Comparison of ENCODE assay signal across 8 cellular contexts in genomic region chr6:7107578-7108195, GRCh38. TPM values are rescaled to one million over a fixed set of nuclear protein-coding genes. Genes with fewer than 3 reads are reported as not detected.
DNase-seq lines count a peak whose midpoint lies in the region; ATAC-seq and TF ChIP-seq lines count a peak whose summit lies in the region.

RREB1 (plus strand) TSS chr6:7107961; CDS start chr6:7181912, 73,951 bp downstream.

- TF ChIP-seq CTCF in BJ (IDR thresholded peaks at IDR 0.05; ENCODE audit: insufficient read depth, low read depth, low read length) (no peak), PC-3 (conservative IDR thresholded peaks at IDR 0.05; ENCODE audit: low read depth, low read length) (no peak), natural killer cell (IDR thresholded peaks at IDR 0.05) (no peak), suprapubic skin (IDR thresholded peaks at IDR 0.05) (no peak)

- H3K27me3 Mint-ChIP-seq in activated T-helper 1 cell treated with anti-CD3 and anti-CD28 coated beads, Interleukin-12 subunit alpha, Interleukin-12 subunit beta, Interleukin-2, Interleukin-4 antibody, amounts not matched to agents 30 ng/mL and 10 ng/mL and 1 ng/mL, durations not matched to agents 14 hours and 24 hours and 36 hours (ENCODE audit: insufficient read depth), result peaks cover 21% of the 10 kb centered on the region
- no peaks in the 10 kb centered on the region for H3K27me3 Mint-ChIP-seq in natural killer cell (ENCODE audit: low read depth in 2 of 2)

- H3K9me3 Mint-ChIP-seq in activated T-helper 1 cell treated with anti-CD3 and anti-CD28 coated beads, Interleukin-12 subunit alpha, Interleukin-12 subunit beta, Interleukin-2, Interleukin-4 antibody, amounts not matched to agents 30 ng/mL and 10 ng/mL and 1 ng/mL, durations not matched to agents 14 hours and 24 hours and 36 hours, result no peaks in the 10 kb centered on the region
- H3K9me3 Mint-ChIP-seq in natural killer cell, result no peaks in the 10 kb centered on the region

- H3K4me1 ChIP-seq in PC-3 (ENCODE audit: insufficient read depth, low read length) (peaks cover 30% of the 10 kb centered on the region), suprapubic skin (peaks cover 37% of the 10 kb centered on the region)

- intact Hi-C loops in PC-3 (cut with micrococcal nuclease), result loop anchor here (2.0 to 5.0 kb wide), 6 partner anchors 35 to 430 kb away; no protein-coding TSS in a partner anchor
- intact Hi-C loops in activated T-helper 1 cell treated with anti-CD3 and anti-CD28 coated beads, Interleukin-12 subunit alpha, Interleukin-12 subunit beta, Interleukin-2, Interleukin-4 antibody, amounts not matched to agents 30 ng/mL and 10 ng/mL and 1 ng/mL, durations not matched to agents 14 hours and 24 hours and 36 hours (cut with micrococcal nuclease), result loop anchor here (1.0 to 5.0 kb wide), 9 partner anchors 20 to 590 kb away; partner anchors contain the start of gene SSR1
- intact Hi-C loops in natural killer cell (cut with micrococcal nuclease), result loop anchor here (2.0 kb wide), 2 partner anchors 21 to 39 kb away; no protein-coding TSS in a partner anchor

- peak within 1 kb of the TSS; percentile 96 for H3K4me3 Mint-ChIP-seq in activated T-helper 1 cell treated with anti-CD3 and anti-CD28 coated beads, Interleukin-12 subunit alpha, Interleukin-12 subunit beta, Interleukin-2, Interleukin-4 antibody, amounts not matched to agents 30 ng/mL and 10 ng/mL and 1 ng/mL, durations not matched to agents 14 hours and 24 hours and 36 hours
- peak within 1 kb of the TSS; percentile 92 for H3K4me3 Mint-ChIP-seq in natural killer cell

- under 1% methylated on average over 40 of the region's 59 CpGs for WGBS in suprapubic skin

- H3K27me3 ChIP-seq in BJ (ENCODE audit: control insufficient read depth, insufficient read depth, low read length) (no peaks in the 10 kb centered on the region), PC-3 (ENCODE audit: low read length) (no peaks in the 10 kb centered on the region), suprapubic skin (no peaks in the 10 kb centered on the region)

- H3K9me3 ChIP-seq in PC-3 (ENCODE audit: low read length) (no peaks in the 10 kb centered on the region), suprapubic skin (no peaks in the 10 kb centered on the region)

- no peak for DNase-seq in BJ (ENCODE audit: low read depth)
- peak; percentile 84 for DNase-seq in GM19238 (ENCODE audit: insufficient read length, low spot score)
- peak; percentile 49 for DNase-seq in PC-3
- peak; percentile 34 for DNase-seq in activated T-helper 1 cell treated with anti-CD3 and anti-CD28 coated beads, Interleukin-12 subunit alpha, Interleukin-12 subunit beta, Interleukin-2, Interleukin-4 antibody, amounts not matched to agents 30 ng/mL and 10 ng/mL and 1 ng/mL, durations not matched to agents 14 hours and 24 hours and 36 hours (ENCODE audit: low spot score)
- peak; percentile 52 for DNase-seq in fibroblast of gingiva (ENCODE audit: low read depth)
- DNase-seq in natural killer cell, result peak; percentile 50
- peak in 1 of 2 donors; percentile 77 for DNase-seq in suprapubic skin (ENCODE audit: low spot score in 2 of 2)

- no peaks in the 10 kb centered on the region for H3F3A ChIP-seq in PC-3 (ENCODE audit: low read length, unreplicated experiment)

- H3K36me3 ChIP-seq in BJ (ENCODE audit: control insufficient read depth, insufficient read depth, low read length) (no peaks in the 10 kb centered on the region), PC-3 (ENCODE audit: low read depth, low read length) (no peaks in the 10 kb centered on the region), suprapubic skin (no peaks in the 10 kb centered on the region)

- H3K36me3 Mint-ChIP-seq in activated T-helper 1 cell treated with anti-CD3 and anti-CD28 coated beads, Interleukin-12 subunit alpha, Interleukin-12 subunit beta, Interleukin-2, Interleukin-4 antibody, amounts not matched to agents 30 ng/mL and 10 ng/mL and 1 ng/mL, durations not matched to agents 14 hours and 24 hours and 36 hours (ENCODE audit: low read depth), result peaks cover 8% of the 10 kb centered on the region
- H3K36me3 Mint-ChIP-seq in natural killer cell, result no peaks in the 10 kb centered on the region

- POLR2A ChIA-PET in BJ (lab: Charles Lee), result interaction anchor here (1.0 kb wide), 1 partner anchor 135 kb away, joined by 4 read pairs; no protein-coding TSS in a partner anchor
- POLR2A ChIA-PET in PC-3 (lab: Charles Lee; ENCODE audit: unreplicated experiment), result interaction anchor here (0.7 to 1.0 kb wide), 3 partner anchors 39 to 403 kb away, joined by 3 to 6 read pairs (median 5); no protein-coding TSS in a partner anchor

- peak within 1 kb of the TSS; percentile 92 for H3K27ac Mint-ChIP-seq in activated T-helper 1 cell treated with anti-CD3 and anti-CD28 coated beads, Interleukin-12 subunit alpha, Interleukin-12 subunit beta, Interleukin-2, Interleukin-4 antibody, amounts not matched to agents 30 ng/mL and 10 ng/mL and 1 ng/mL, durations not matched to agents 14 hours and 24 hours and 36 hours
- peak within 1 kb of the TSS; percentile 84 to 94 for H3K27ac Mint-ChIP-seq in natural killer cell

- peak within 1 kb of the TSS; percentile 91 for H3K4me3 ChIP-seq in BJ (ENCODE audit: low read depth, low read length)
- H3K4me3 ChIP-seq in PC-3 (ENCODE audit: low read length), result peak within 1 kb of the TSS; percentile 97
- peak within 1 kb of the TSS; percentile 87 for H3K4me3 ChIP-seq in suprapubic skin

- H3K9me2 ChIP-seq in PC-3 (replicated peaks; ENCODE audit: low read length), result no peaks in the 10 kb centered on the region

- TF ChIP-seq POLR2A in suprapubic skin (IDR thresholded peaks at IDR 0.05), result no peak

- ATAC-seq in HG03432 (IDR thresholded peaks at IDR 0.05; ENCODE audit: unreplicated experiment), result peak; percentile 73
- peak; percentile 50 for ATAC-seq in PC-3
- ATAC-seq in natural killer cell, result peak; percentile 62 to 79 (median 76)

- H3K9ac ChIP-seq in PC-3 (ENCODE audit: low read length), result peak within 1 kb of the TSS; percentile 97

- peak within 1 kb of the TSS; percentile 82 for H2AFZ ChIP-seq in PC-3 (ENCODE audit: low read length)

- peaks cover 24% of the 10 kb centered on the region for H4K20me1 ChIP-seq in PC-3 (ENCODE audit: low read length)

- peak within 1 kb of the TSS; percentile 86 for H3K27ac ChIP-seq in PC-3 (ENCODE audit: low read length)
- H3K27ac ChIP-seq in suprapubic skin, result peak within 1 kb of the TSS; percentile 97

- CTCF ChIA-PET in BJ (lab: Yijun Ruan, JAX), result interaction anchor here (1.1 to 2.0 kb wide), 3 partner anchors 21 to 377 kb away, joined by 4 to 5 read pairs (median 4); no protein-coding TSS in a partner anchor
- CTCF ChIA-PET in PC-3 (lab: Charles Lee), result no interaction called here

- TF ChIP-seq EP300 in suprapubic skin (IDR thresholded peaks at IDR 0.05), result no peak

- peak within 1 kb of the TSS; percentile 87 for H3K4me2 ChIP-seq in PC-3 (ENCODE audit: low read length)

- peaks cover 50% of the 10 kb centered on the region for H3K79me2 ChIP-seq in PC-3 (ENCODE audit: low read length)

- BruUV-seq in PC-3 (replicated peaks; lab: Mats Ljungman, UMichigan), result no TSS peak

- peaks cover 41% of the 10 kb centered on the region for H3K4me1 Mint-ChIP-seq in activated T-helper 1 cell treated with anti-CD3 and anti-CD28 coated beads, Interleukin-12 subunit alpha, Interleukin-12 subunit beta, Interleukin-2, Interleukin-4 antibody, amounts not matched to agents 30 ng/mL and 10 ng/mL and 1 ng/mL, durations not matched to agents 14 hours and 24 hours and 36 hours (ENCODE audit: low read depth)
- peaks cover 32 to 36% of the 10 kb centered on the region in 2 donors for H3K4me1 Mint-ChIP-seq in natural killer cell

RNA-seq across cellular contexts. Expression of gene RREB1, which starts in this region (rescaled TPM):
- polyA plus RNA-seq in BJ (2011; rRNA removed), result 1.2 and 1.5 TPM in 2 replicates
- 20.8 and 24.4 TPM in 2 replicates for polyA minus RNA-seq in BJ (2011; rRNA and poly(A)+ RNA removed)
- total RNA-seq in PC-3 (2014; rRNA removed) (26.0 and 31.8 TPM in 2 replicates), natural killer cell (10 to 100 TPM; 42.2 to 51.8 (median 44.0) TPM), suprapubic skin (100 to 1,000 TPM in 1 of 4 donors, 10 to 100 TPM in 3; 56.2 to 102 (median 62.6) TPM)
- total RNA-seq in activated T-helper 1 cell treated with anti-CD3 and anti-CD28 coated beads, Interleukin-12 subunit alpha, Interleukin-12 subunit beta, Interleukin-2, Interleukin-4 antibody, amounts not matched to agents 30 ng/mL and 10 ng/mL and 1 ng/mL, durations not matched to agents 14 hours and 24 hours and 36 hours, result 12.3 and 12.7 TPM in 2 replicates
